Comparison of ENCODE assay signal across 8 cellular contexts in the genomic region with DNA sequence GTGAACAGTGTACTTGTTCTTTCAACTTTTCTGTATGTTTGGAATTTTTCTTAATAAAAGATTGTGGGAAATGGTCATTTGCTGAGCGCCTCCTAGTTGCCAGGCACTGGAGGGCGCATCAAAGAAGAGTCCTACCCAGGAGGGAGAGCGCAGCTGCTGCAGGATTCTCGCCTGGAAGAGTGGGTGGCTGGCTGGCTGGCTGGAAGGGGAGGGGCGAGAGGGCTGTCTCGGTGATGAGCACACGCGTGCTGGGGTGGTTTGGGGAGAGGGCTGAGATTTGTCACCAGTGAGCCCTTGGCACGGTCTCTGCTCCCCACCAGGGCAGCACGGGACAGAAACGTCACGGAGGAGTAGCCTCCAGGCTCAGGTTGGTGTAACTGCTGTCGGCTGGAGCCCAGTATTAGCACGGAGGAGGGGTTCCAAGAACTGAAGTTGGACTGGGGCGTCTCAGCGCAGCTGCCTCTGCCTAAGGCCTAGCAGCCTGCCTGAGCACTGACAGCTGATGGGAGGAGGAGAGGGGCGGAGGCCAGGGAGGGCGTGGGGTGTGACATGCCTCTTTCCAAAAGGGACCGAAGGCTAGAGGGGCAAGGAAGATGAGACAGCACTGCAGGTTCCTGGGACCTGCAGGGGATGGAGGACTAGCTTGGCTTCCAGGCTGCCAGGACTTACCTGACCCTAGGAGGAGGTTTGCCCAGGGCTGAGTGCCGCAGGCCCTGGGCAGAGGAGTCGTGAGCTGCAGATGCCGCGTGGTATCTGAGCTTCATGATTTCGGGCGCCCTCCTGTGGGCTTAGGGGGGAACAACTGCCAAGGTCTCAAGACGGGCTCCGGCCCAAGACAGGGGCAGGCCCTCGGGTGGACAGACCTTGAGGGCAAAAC. TPM values are rescaled to one million over a fixed set of nuclear protein-coding genes. Genes with fewer than 3 reads are reported as not detected.
A peak's percentile ranks its signal among the peaks of the same experiment; 100 is the strongest.
DNase-seq lines count a peak whose midpoint lies in the region; ATAC-seq and TF ChIP-seq lines count a peak whose summit lies in the region.

No MANE protein-coding gene starts in this region.

- H3K4me1 ChIP-seq in Panc1 (ENCODE audit: control insufficient read depth, insufficient read depth, low read length), result peaks cover 54% of the 10 kb centered on the region
- peaks cover 40% of the 10 kb centered on the region for H3K4me1 ChIP-seq in fibroblast of lung (ENCODE audit: control insufficient read depth, extremely low read depth, insufficient read depth, low read length)

- H3K4me3 Mint-ChIP-seq in nephron, result peak overlapping the region; percentile 60 to 73 (median 64)

- H3K36me3 Mint-ChIP-seq in nephron (ENCODE audit: low read depth), result peaks cover 9% of the 10 kb centered on the region

- H3K4me1 Mint-ChIP-seq in nephron, result peaks cover 61% of the 10 kb centered on the region

- H3K9me3 Mint-ChIP-seq in nephron, result no peaks in the 10 kb centered on the region

- peak overlapping the region; percentile 86 for H3K27ac ChIP-seq in Panc1 (ENCODE audit: low read length)
- peak overlapping the region; percentile 81 for H3K27ac ChIP-seq in fibroblast of lung (ENCODE audit: insufficient read depth, low read length)

- peak overlapping the region; percentile 65 for H2AFZ ChIP-seq in fibroblast of lung (ENCODE audit: low read length)

- H3K4me3 ChIP-seq in Panc1 (ENCODE audit: low read depth in 2 of 2, low read length in 2 of 2) (peak overlapping the region; percentile 26 to 53), fibroblast of lung (replicated peaks in 1 of 4; ENCODE audit: control extremely low read depth in 1 of 4, insufficient read depth in 1 of 4, low read depth in 3 of 4, low read length in 4 of 4) (peak overlapping the region in 3 of 4 experiments; percentile 30 to 35 (median 32))

- no peaks in the 10 kb centered on the region for H3K79me2 ChIP-seq in fibroblast of lung (ENCODE audit: control insufficient read depth, insufficient read depth, low read length)

- in situ Hi-C loops in KBM-7 (cut with MboI; ENCODE audit: low pct_unique_long_range_greater_than_20kb, low sequenced_read_pairs), result loop anchor here (10.0 kb wide), 1 partner anchor 116 kb away; the partner anchor contains the start of gene ZNRF1
- in situ Hi-C loops in Panc1 (cut with HindIII; ENCODE audit: low pct_unique_long_range_greater_than_20kb, low sequenced_read_pairs), result no loop called here

- H4K20me1 ChIP-seq in fibroblast of lung (ENCODE audit: control insufficient read depth, extremely low read depth, insufficient read depth, low read length), result no peaks in the 10 kb centered on the region

- H3K27me3 ChIP-seq in Panc1 (ENCODE audit: control insufficient read depth, insufficient read depth, low read length) (no peaks in the 10 kb centered on the region), fibroblast of lung (ENCODE audit: control insufficient read depth, insufficient read depth, low read length) (no peaks in the 10 kb centered on the region)

- intact Hi-C loops in Panc1 (cut with micrococcal nuclease; ENCODE audit: unreplicated experiment), result loop anchor here (2.0 to 10.0 kb wide), 2 partner anchors 112 to 296 kb away; partner anchors contain the start of gene ZNRF1

- no TSS peak for BruUV-seq in Panc1 (replicated peaks; lab: Mats Ljungman, UMichigan)

- peak overlapping the region; percentile 20 for H3K9ac ChIP-seq in fibroblast of lung (ENCODE audit: insufficient read depth, low read length)

- CTCF ChIA-PET in Panc1 (lab: Charles Lee), result interaction anchor here (0.5 to 3.0 kb wide), 12 partner anchors 46 to 322 kb away, joined by 3 to 25 read pairs (median 4); partner anchors contain the start of genes WDR59 and ZNRF1

- peak overlapping the region; percentile 86 for H3K4me2 ChIP-seq in fibroblast of lung (ENCODE audit: extremely low read depth, insufficient read depth, low read length)

- peak; percentile 78 for DNase-seq in DMS153 treated with DMSO at 0.1 percent for 48 hours (lab: John Stamatoyannopoulos, UW; ENCODE audit: unreplicated experiment)
- DNase-seq in KBM-7, result peak; percentile 89
- DNase-seq in Panc1 (ENCODE audit: low read depth, low spot score), result peak; percentile 73
- DNase-seq in activated T-helper 1 cell treated with Interleukin-2 at 50 U/mL for 16 hours (ENCODE audit: low read depth), result peak; percentile 62
- peak; percentile 86 to 91 for DNase-seq in fibroblast of lung (ENCODE audit: low read depth in 2 of 2)
- peak; percentile 47 to 87 (median 66) for DNase-seq in stimulated activated naive CD4-positive, alpha-beta T cell (lab: John Stamatoyannopoulos, UW)

- POLR2A ChIA-PET in Panc1 (lab: Charles Lee), result no interaction called here

- H3K9me3 ChIP-seq in Panc1 (ENCODE audit: control insufficient read depth, insufficient read depth, low read depth, low read length), result no peaks in the 10 kb centered on the region
- H3K9me3 ChIP-seq in fibroblast of lung (ENCODE audit: control insufficient read depth, insufficient read depth, low read depth, low read length), result no peaks in the 10 kb centered on the region

- ATAC-seq in GM21717 (IDR thresholded peaks at IDR 0.05; ENCODE audit: unreplicated experiment) (peak; percentile 63), Panc1 (peak; percentile 69)

- H3K27ac Mint-ChIP-seq in nephron, result peak overlapping the region; percentile 75 to 88 (median 79)

- no peaks in the 10 kb centered on the region for H3K27me3 Mint-ChIP-seq in nephron (ENCODE audit: low read depth)

- TF ChIP-seq CTCF in Panc1 (IDR thresholded peaks at IDR 0.05) (peak; percentile 82), fibroblast of lung (conservative IDR thresholded peaks at IDR 0.05 in 1 of 2, IDR thresholded peaks at IDR 0.05 in 1 of 2; ENCODE audit: low read depth in 1 of 2, low read length in 2 of 2) (peak; percentile 79 to 91), nephron (IDR thresholded peaks at IDR 0.05; ENCODE audit: unreplicated experiment in 3 of 3) (peak; percentile 83 to 88 (median 86))

- no peaks in the 10 kb centered on the region for H3K36me3 ChIP-seq in Panc1 (ENCODE audit: control insufficient read depth, insufficient read depth, low read length)
- H3K36me3 ChIP-seq in fibroblast of lung (ENCODE audit: control insufficient read depth, insufficient read depth, low read length), result no peaks in the 10 kb centered on the region

RNA-seq across cellular contexts. Expression of gene LDHD, which starts 5.7 kb away (rescaled TPM):
- total RNA-seq in Panc1 (2021; ENCODE audit: unreplicated experiment) (3.1 TPM), fibroblast of lung (1.0 and 4.5 TPM in 2 replicates)
- 6.0 TPM for polyA plus RNA-seq in Panc1 (2012; ENCODE audit: insufficient read length)
- polyA plus RNA-seq in fibroblast of lung, result 0.27 and 0.52 TPM in 2 replicates
- 0.35 and 0.91 TPM in 2 replicates for polyA plus RNA-seq in fibroblast of lung (2012)
- polyA minus RNA-seq in fibroblast of lung (ENCODE audit: low replicate concordance), result 0.27 TPM in 1 of 2 replicates, not detected in the other

RNA-seq across cellular contexts. Expression of gene ZFP1, which starts 37.4 kb away (rescaled TPM):
- total RNA-seq in Panc1 (2021; ENCODE audit: unreplicated experiment) (10.0 TPM), fibroblast of lung (9.8 and 14.4 TPM in 2 replicates)
- polyA plus RNA-seq in Panc1 (2012; ENCODE audit: insufficient read length), result 8.3 TPM
- polyA plus RNA-seq in fibroblast of lung, result 7.7 and 9.8 TPM in 2 replicates
- 8.2 and 8.3 TPM in 2 replicates for polyA plus RNA-seq in fibroblast of lung (2012)
- 1.1 and 3.2 TPM in 2 replicates for polyA minus RNA-seq in fibroblast of lung (ENCODE audit: low replicate concordance)

Comparison
In these comparisons a context has a peak if more than half of its experiments do, and no peak if none do; other contexts are left out.
1. Peak in every context shown above with its lines: DNase-seq, ATAC-seq, H3K4me3 ChIP-seq and H3K27ac ChIP-seq.